In the genomic region with DNA sequence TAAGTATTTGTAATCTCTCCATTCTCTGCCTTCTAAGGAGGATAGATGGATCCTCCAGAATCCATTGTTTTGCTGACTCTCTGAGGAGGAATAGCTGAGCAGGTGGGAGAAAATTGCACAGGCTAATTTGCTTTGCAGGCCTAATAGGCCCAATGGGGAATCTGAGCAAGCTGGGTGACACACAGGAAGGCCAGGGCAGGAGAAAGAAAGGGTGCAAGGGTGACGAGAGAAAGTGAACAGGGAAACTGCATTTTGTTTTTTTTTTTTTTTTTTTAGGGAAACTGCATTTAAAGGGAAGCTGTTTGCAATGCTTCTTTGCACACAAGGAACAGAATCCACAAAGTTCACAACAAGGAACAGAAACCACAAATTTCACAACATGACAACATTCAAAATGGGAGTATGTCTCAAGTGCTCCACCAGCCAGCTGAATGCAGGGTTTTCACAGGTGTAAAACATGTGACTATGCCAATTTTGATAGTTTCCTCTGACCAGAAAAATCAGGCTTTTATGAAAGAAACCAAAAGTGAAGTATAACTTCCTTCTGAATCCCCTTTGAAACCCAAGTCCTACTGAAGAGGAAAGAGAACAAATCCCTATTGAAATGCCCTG, we compare ENCODE assay signal across 2 cellular contexts.
TF ChIP-seq lines count a peak whose summit lies in the region.

No MANE protein-coding gene starts in this region.

TF ChIP-seq in HepG2, 621 proteins besides CTCF, POLR2A, EP300 and RAD21:
- TF ChIP-seq ZNF614 (CRISPR knock-in tag; IDR thresholded peaks at IDR 0.05; ENCODE audit: borderline replicate concordance) (no peak), ELF1 (CRISPR knock-in tag; IDR thresholded peaks at IDR 0.05) (no peak), ZBTB8A (CRISPR knock-in tag; IDR thresholded peaks at IDR 0.05; ENCODE audit: borderline replicate concordance, low read depth) (no peak), ZNF660 (CRISPR knock-in tag; IDR thresholded peaks at IDR 0.05; ENCODE audit: borderline replicate concordance, low read depth) (no peak)
- TF ChIP-seq, protein P1, sequence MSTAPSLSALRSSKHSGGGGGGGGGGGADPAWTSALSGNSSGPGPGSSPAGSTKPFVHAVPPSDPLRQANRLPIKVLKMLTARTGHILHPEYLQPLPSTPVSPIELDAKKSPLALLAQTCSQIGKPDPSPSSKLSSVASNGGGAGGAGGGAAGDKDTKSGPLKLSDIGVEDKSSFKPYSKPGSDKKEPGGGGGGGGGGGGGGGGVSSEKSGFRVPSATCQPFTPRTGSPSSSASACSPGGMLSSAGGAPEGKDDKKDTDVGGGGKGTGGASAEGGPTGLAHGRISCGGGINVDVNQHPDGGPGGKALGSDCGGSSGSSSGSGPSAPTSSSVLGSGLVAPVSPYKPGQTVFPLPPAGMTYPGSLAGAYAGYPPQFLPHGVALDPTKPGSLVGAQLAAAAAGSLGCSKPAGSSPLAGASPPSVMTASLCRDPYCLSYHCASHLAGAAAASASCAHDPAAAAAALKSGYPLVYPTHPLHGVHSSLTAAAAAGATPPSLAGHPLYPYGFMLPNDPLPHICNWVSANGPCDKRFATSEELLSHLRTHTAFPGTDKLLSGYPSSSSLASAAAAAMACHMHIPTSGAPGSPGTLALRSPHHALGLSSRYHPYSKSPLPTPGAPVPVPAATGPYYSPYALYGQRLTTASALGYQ (CRISPR knock-in tag; IDR thresholded peaks at IDR 0.05) = no peak
- TF ChIP-seq, protein P2, sequence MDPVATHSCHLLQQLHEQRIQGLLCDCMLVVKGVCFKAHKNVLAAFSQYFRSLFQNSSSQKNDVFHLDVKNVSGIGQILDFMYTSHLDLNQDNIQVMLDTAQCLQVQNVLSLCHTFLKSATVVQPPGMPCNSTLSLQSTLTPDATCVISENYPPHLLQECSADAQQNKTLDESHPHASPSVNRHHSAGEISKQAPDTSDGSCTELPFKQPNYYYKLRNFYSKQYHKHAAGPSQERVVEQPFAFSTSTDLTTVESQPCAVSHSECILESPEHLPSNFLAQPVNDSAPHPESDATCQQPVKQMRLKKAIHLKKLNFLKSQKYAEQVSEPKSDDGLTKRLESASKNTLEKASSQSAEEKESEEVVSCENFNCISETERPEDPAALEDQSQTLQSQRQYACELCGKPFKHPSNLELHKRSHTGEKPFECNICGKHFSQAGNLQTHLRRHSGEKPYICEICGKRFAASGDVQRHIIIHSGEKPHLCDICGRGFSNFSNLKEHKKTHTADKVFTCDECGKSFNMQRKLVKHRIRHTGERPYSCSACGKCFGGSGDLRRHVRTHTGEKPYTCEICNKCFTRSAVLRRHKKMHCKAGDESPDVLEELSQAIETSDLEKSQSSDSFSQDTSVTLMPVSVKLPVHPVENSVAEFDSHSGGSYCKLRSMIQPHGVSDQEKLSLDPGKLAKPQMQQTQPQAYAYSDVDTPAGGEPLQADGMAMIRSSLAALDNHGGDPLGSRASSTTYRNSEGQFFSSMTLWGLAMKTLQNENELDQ (CRISPR knock-in tag; IDR thresholded peaks at IDR 0.05; ENCODE audit: borderline replicate concordance) = no peak
TF ChIP-seq in HepG2: peak in this region for 0.

TF ChIP-seq in H1, 55 proteins besides CTCF, POLR2A, EP300 and RAD21:
- no peak for TF ChIP-seq ATF3 (IDR thresholded peaks at IDR 0.05; ENCODE audit: insufficient read depth, low read depth, low read length)
- no peak for TF ChIP-seq EGR1 (IDR thresholded peaks at IDR 0.05; ENCODE audit: borderline replicate concordance, low read depth, low read length)
- no peak for TF ChIP-seq CEBPB (IDR thresholded peaks at IDR 0.05; ENCODE audit: low read depth, low read length)
- no peak for TF ChIP-seq PHF8 (conservative IDR thresholded peaks at IDR 0.05; ENCODE audit: low read depth, low read length)
- no peak for TF ChIP-seq TEAD4 (IDR thresholded peaks at IDR 0.05; ENCODE audit: low read depth, low read length)
- TF ChIP-seq, protein P3, sequence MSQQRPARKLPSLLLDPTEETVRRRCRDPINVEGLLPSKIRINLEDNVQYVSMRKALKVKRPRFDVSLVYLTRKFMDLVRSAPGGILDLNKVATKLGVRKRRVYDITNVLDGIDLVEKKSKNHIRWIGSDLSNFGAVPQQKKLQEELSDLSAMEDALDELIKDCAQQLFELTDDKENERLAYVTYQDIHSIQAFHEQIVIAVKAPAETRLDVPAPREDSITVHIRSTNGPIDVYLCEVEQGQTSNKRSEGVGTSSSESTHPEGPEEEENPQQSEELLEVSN (IDR thresholded peaks at IDR 0.05) = no peak
- no peak for TF ChIP-seq GABPA (IDR thresholded peaks at IDR 0.05; ENCODE audit: borderline replicate concordance, insufficient read depth, low read length)
- TF ChIP-seq NRF1 (IDR thresholded peaks at IDR 0.05; ENCODE audit: low read depth, low read length) = no peak
- no peak for TF ChIP-seq BCL11A (IDR thresholded peaks at IDR 0.05; ENCODE audit: low read depth in 2 of 2, low read length in 2 of 2)
- TF ChIP-seq RBBP5 (IDR thresholded peaks at IDR 0.05; ENCODE audit: borderline replicate concordance, low read depth, low read length) = no peak
- no peak for TF ChIP-seq JUND (IDR thresholded peaks at IDR 0.05; ENCODE audit: low read length)
- TF ChIP-seq CBX5 (IDR thresholded peaks at IDR 0.05; ENCODE audit: low read depth, low read length) = no peak
- TF ChIP-seq ZNF274 (IDR thresholded peaks at IDR 0.05; ENCODE audit: borderline replicate concordance, extremely low read depth, low read length) = no peak
- TF ChIP-seq BACH1 (IDR thresholded peaks at IDR 0.05; ENCODE audit: low read length) = no peak
- no peak for TF ChIP-seq EZH2 (IDR thresholded peaks at IDR 0.05; ENCODE audit: low read depth, low read length, severe bottlenecking)
- TF ChIP-seq BRCA1 (IDR thresholded peaks at IDR 0.05; ENCODE audit: low read depth, low read length) = no peak
- TF ChIP-seq FOSL1 (IDR thresholded peaks at IDR 0.05; ENCODE audit: insufficient read depth, low read depth, low read length) = no peak
- TF ChIP-seq RNF2 (IDR thresholded peaks at IDR 0.05; ENCODE audit: borderline replicate concordance, low read depth, low read length, missing control alignments, poor library complexity, severe bottlenecking) = no peak
- no peak for TF ChIP-seq ASH2L (IDR thresholded peaks at IDR 0.05; ENCODE audit: low read length)
- no peak for TF ChIP-seq TAF7 (optimal IDR thresholded peaks at IDR 0.05; ENCODE audit: borderline replicate concordance, low read depth, low read length)
